In the genomic region with DNA sequence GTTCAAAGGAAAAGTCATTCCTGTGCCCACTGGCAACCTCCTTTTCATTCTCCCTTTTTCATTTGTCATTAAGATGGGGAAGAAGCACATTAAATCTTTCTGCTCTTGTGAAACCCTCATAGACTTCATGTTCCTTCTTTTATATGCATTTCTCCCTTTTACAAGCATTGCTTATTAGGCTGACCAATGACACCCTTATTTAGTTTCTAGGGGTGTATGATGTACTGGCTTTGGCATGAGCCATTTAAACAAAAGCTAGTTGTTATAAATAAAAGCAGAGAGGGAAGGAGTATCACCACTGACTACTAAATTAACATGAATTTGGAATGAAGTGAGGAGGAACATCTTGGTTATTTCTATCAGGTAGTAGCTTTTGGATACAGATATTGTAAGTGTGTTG, we compare ENCODE assay signal across 30 cellular contexts.
"Had no signal": no experiment of that assay in that cellular context is flagged by ENCODE, and none has a peak within 500 bp of the region (broad histone marks: within the 10 kb centered on the region; RNA-seq: fewer than 3 reads in every experiment).

No MANE protein-coding gene starts in this region.

- H3K4me3 ChIP-seq: breast epithelium, gastrocnemius medialis, neural progenitor cell, testis had no signal

- H3K4me2 ChIP-seq: neural progenitor cell had no signal

- H3K9me3 Mint-ChIP-seq: activated CD4-positive, alpha-beta T cell treated with anti-CD3 and anti-CD28 coated beads, Interleukin-2, amount 10 ng/mL, durations not matched to agents 7 days and 5 days; activated CD8-positive, alpha-beta T cell treated with anti-CD3 and anti-CD28 coated beads for 36 hours; activated naive CD8-positive, alpha-beta T cell treated with anti-CD3 and anti-CD28 coated beads, Interleukin-2, amount 50 U/mL, for 24 hours; activated T-helper 2 cell treated with anti-CD3 and anti-CD28 coated beads, Interferon-gamma antibody, Interleukin-2, Interleukin-4, amounts not matched to agents 10 μg/mL and 5 μg/mL and 100 μg/mL, durations not matched to agents 14 hours and 24 hours and 36 hours; neural progenitor cell; T-helper 1 cell treated with Interleukin-12 subunit alpha and Interleukin-12 subunit beta and Interleukin-4 antibody, amounts not matched to agents 30 μg/mL and 1 μg/mL, for 36 hours had no signal

- H3K27ac ChIP-seq: breast epithelium, gastrocnemius medialis, neural progenitor cell, testis, WERI-Rb-1 had no signal

- H3K9me3 ChIP-seq: breast epithelium, gastrocnemius medialis, testis had no signal

- H3K36me3 Mint-ChIP-seq: activated naive CD4-positive, alpha-beta T cell treated with anti-CD3 and anti-CD28 coated beads, Interleukin-2, amount 50 U/mL, for 24 hours; mesothelial cell of epicardium; naive thymus-derived CD8-positive, alpha-beta T cell; neural progenitor cell had no signal

- H2AFZ ChIP-seq: neural progenitor cell had no signal

- DNase-seq: activated CD4-positive, alpha-beta T cell treated with anti-CD3 and anti-CD28 coated beads, Interleukin-2, amount 10 ng/mL, durations not matched to agents 7 days and 5 days; activated CD4-positive, CD25-positive, alpha-beta regulatory T cell treated with anti-CD3 and anti-CD28 coated beads, Interleukin-2, amount 50 U/mL, for 72 hours; activated CD8-positive, alpha-beta T cell treated with anti-CD3 and anti-CD28 coated beads for 36 hours; activated naive CD8-positive, alpha-beta T cell treated with anti-CD3 and anti-CD28 coated beads, Interleukin-2, amount 50 U/mL, for 24 hours; activated T-cell treated with anti-CD3 and anti-CD28 coated beads, Interleukin-2, amount 50 U/mL, for 48 hours; amygdala; central memory CD4-positive, alpha-beta T cell; gastrocnemius medialis; glutamatergic neuron; left cardiac atrium; left ventricle myocardium superior; naive thymus-derived CD8-positive, alpha-beta T cell; posterior cingulate gyrus; right cardiac atrium; stimulated activated CD4-positive, alpha-beta T cell treated with anti-CD3 and anti-CD28 coated beads, Interleukin-2, amount 100 ng/mL, for 48 hours; stimulated activated naive CD8-positive, alpha-beta T cell treated with anti-CD3 and anti-CD28 coated beads, Interleukin-15, Interleukin-2, amounts not matched to agents 100 U/mL and 50 U/mL, for 24 hours; T-helper 9 cell; testis; trophoblast cell; WERI-Rb-1 had no signal

- H3K4me1 ChIP-seq: breast epithelium, gastrocnemius medialis, neural progenitor cell, testis had no signal

- H3K4me3 Mint-ChIP-seq: activated CD4-positive, alpha-beta T cell treated with anti-CD3 and anti-CD28 coated beads, Interleukin-2, amount 10 ng/mL, durations not matched to agents 7 days and 5 days; activated CD8-positive, alpha-beta T cell treated with anti-CD3 and anti-CD28 coated beads for 36 hours; activated naive CD4-positive, alpha-beta T cell treated with anti-CD3 and anti-CD28 coated beads, Interleukin-2, amount 50 U/mL, for 24 hours; activated naive CD8-positive, alpha-beta T cell treated with anti-CD3 and anti-CD28 coated beads, Interleukin-2, amount 50 U/mL, for 24 hours; mesothelial cell of epicardium; naive thymus-derived CD8-positive, alpha-beta T cell; neural progenitor cell; T-helper 1 cell treated with Interleukin-12 subunit alpha and Interleukin-12 subunit beta and Interleukin-4 antibody, amounts not matched to agents 30 μg/mL and 1 μg/mL, for 36 hours had no signal

- H3K27me3 Mint-ChIP-seq: activated CD4-positive, alpha-beta T cell treated with anti-CD3 and anti-CD28 coated beads, Interleukin-2, amount 10 ng/mL, durations not matched to agents 7 days and 5 days; activated CD8-positive, alpha-beta T cell treated with anti-CD3 and anti-CD28 coated beads for 36 hours; activated naive CD4-positive, alpha-beta T cell treated with anti-CD3 and anti-CD28 coated beads, Interleukin-2, amount 50 U/mL, for 24 hours; activated naive CD8-positive, alpha-beta T cell treated with anti-CD3 and anti-CD28 coated beads, Interleukin-2, amount 50 U/mL, for 24 hours; naive thymus-derived CD8-positive, alpha-beta T cell had no signal

- H3K27ac Mint-ChIP-seq: activated CD4-positive, alpha-beta T cell treated with anti-CD3 and anti-CD28 coated beads, Interleukin-2, amount 10 ng/mL, durations not matched to agents 7 days and 5 days; activated CD8-positive, alpha-beta T cell treated with anti-CD3 and anti-CD28 coated beads for 36 hours; activated naive CD4-positive, alpha-beta T cell treated with anti-CD3 and anti-CD28 coated beads, Interleukin-2, amount 50 U/mL, for 24 hours; activated naive CD8-positive, alpha-beta T cell treated with anti-CD3 and anti-CD28 coated beads, Interleukin-2, amount 50 U/mL, for 24 hours; activated T-helper 2 cell treated with anti-CD3 and anti-CD28 coated beads, Interferon-gamma antibody, Interleukin-2, Interleukin-4, amounts not matched to agents 10 μg/mL and 5 μg/mL and 100 μg/mL, durations not matched to agents 14 hours and 24 hours and 36 hours; mesothelial cell of epicardium; naive thymus-derived CD8-positive, alpha-beta T cell; neural progenitor cell; T-helper 1 cell treated with Interleukin-12 subunit alpha and Interleukin-12 subunit beta and Interleukin-4 antibody, amounts not matched to agents 30 μg/mL and 1 μg/mL, for 36 hours had no signal

- H3K36me3 ChIP-seq: breast epithelium, gastrocnemius medialis, neural progenitor cell, WERI-Rb-1 had no signal

- H3K27me3 ChIP-seq: breast epithelium, gastrocnemius medialis, neural progenitor cell, testis had no signal

- ATAC-seq: activated CD8-positive, alpha-beta T cell treated with anti-CD3 and anti-CD28 coated beads for 36 hours; activated naive CD8-positive, alpha-beta T cell treated with anti-CD3 and anti-CD28 coated beads, Interleukin-2, amount 50 U/mL, for 24 hours; gastrocnemius medialis; left ventricle myocardium superior; naive thymus-derived CD8-positive, alpha-beta T cell; right cardiac atrium; stimulated activated naive CD8-positive, alpha-beta T cell treated with anti-CD3 and anti-CD28 coated beads, Interleukin-15, Interleukin-2, amounts not matched to agents 100 U/mL and 50 U/mL, for 24 hours had no signal

- H3K4me1 Mint-ChIP-seq: activated CD4-positive, alpha-beta T cell treated with anti-CD3 and anti-CD28 coated beads, Interleukin-2, amount 10 ng/mL, durations not matched to agents 7 days and 5 days; activated naive CD4-positive, alpha-beta T cell treated with anti-CD3 and anti-CD28 coated beads, Interleukin-2, amount 50 U/mL, for 24 hours; activated naive CD8-positive, alpha-beta T cell treated with anti-CD3 and anti-CD28 coated beads, Interleukin-2, amount 50 U/mL, for 24 hours; mesothelial cell of epicardium; naive thymus-derived CD8-positive, alpha-beta T cell; neural progenitor cell had no signal

- H3K9ac ChIP-seq: neural progenitor cell had no signal

- FAIRE-seq: endothelial cell of umbilical vein, keratinocyte, TTC549, urothelium cell line had no signal
